In genomic region chr6:28351087-28351486, GRCh38 we compare ENCODE assay signal across 1 cellular context.
TF ChIP-seq lines count a peak whose summit lies in the region.

No MANE protein-coding gene starts in this region.

TF ChIP-seq in SK-N-SH, 30 proteins besides CTCF, POLR2A, EP300 and RAD21 (continued from another document):
- no peak for TF ChIP-seq REST (IDR thresholded peaks at IDR 0.05; ENCODE audit: low read depth, low read length)
TF ChIP-seq in SK-N-SH: peak in this region for 1.
